In genomic region chr20:64216036-64216435, GRCh38 we compare ENCODE assay signal across 1 cellular context.
TF ChIP-seq lines count a peak whose summit lies in the region.

No MANE protein-coding gene starts in this region.

TF ChIP-seq in HepG2, 621 proteins besides CTCF, POLR2A, EP300 and RAD21 (continued from another document):
- TF ChIP-seq ARID4A (CRISPR knock-in tag; IDR thresholded peaks at IDR 0.05; ENCODE audit: borderline replicate concordance) (no peak), PHF21A (CRISPR knock-in tag; IDR thresholded peaks at IDR 0.05) (no peak), ZNF609 (CRISPR knock-in tag; IDR thresholded peaks at IDR 0.05; ENCODE audit: borderline replicate concordance) (no peak), SALL1 (CRISPR knock-in tag; IDR thresholded peaks at IDR 0.05) (no peak), SIN3B (IDR thresholded peaks at IDR 0.05; ENCODE audit: low read length) (no peak), NR3C1 (CRISPR knock-in tag; IDR thresholded peaks at IDR 0.05) (no peak), RNF2 (conservative IDR thresholded peaks at IDR 0.05; ENCODE audit: low read depth) (no peak), YEATS2 (CRISPR knock-in tag; IDR thresholded peaks at IDR 0.05; ENCODE audit: borderline replicate concordance) (no peak), CBX5 (CRISPR knock-in tag; IDR thresholded peaks at IDR 0.05; ENCODE audit: borderline replicate concordance) (no peak), ZNF878 (CRISPR knock-in tag; IDR thresholded peaks at IDR 0.05) (no peak), STAG1 (CRISPR knock-in tag; IDR thresholded peaks at IDR 0.05) (no peak), SOX13 (IDR thresholded peaks at IDR 0.05) (no peak), SOX13 (CRISPR knock-in tag; conservative IDR thresholded peaks at IDR 0.05 in 1 of 2, IDR thresholded peaks at IDR 0.05 in 1 of 2) (no peak)
